ENCODE assay signal across 8 cellular contexts in genomic region chr2:196171248-196171871, GRCh38. TPM values are rescaled to one million over a fixed set of nuclear protein-coding genes. Genes with fewer than 3 reads are reported as not detected.
A peak's percentile ranks its signal among the peaks of the same experiment; 100 is the strongest.
DNase-seq lines count a peak whose midpoint lies in the region; ATAC-seq and TF ChIP-seq lines count a peak whose summit lies in the region.

TSS of gene STK17B (minus strand) at chr2:196171578. CDS start at chr2:196163383, 8,195 bp downstream.

- H3K4me3 Mint-ChIP-seq in activated T-helper 1 cell treated with anti-CD3 and anti-CD28 coated beads, Interleukin-12 subunit alpha, Interleukin-12 subunit beta, Interleukin-2, Interleukin-4 antibody, amounts not matched to agents 30 ng/mL and 10 ng/mL and 1 ng/mL, durations not matched to agents 14 hours and 24 hours and 36 hours = peak within 1 kb of the TSS; percentile 94
- H3K4me3 Mint-ChIP-seq in naive thymus-derived CD4-positive, alpha-beta T cell = peak within 1 kb of the TSS; percentile 87 to 98 (median 94)
- peak within 1 kb of the TSS; percentile 97 for H3K4me3 Mint-ChIP-seq in stimulated activated memory B cell treated with anti-CD40 and anti-IgM and Interleukin-4, amounts not matched to agents 10 μg/mL and 1 μg/mL and 100 μg/mL, for 72 hours

- H3K36me3 Mint-ChIP-seq in activated T-helper 1 cell treated with anti-CD3 and anti-CD28 coated beads, Interleukin-12 subunit alpha, Interleukin-12 subunit beta, Interleukin-2, Interleukin-4 antibody, amounts not matched to agents 30 ng/mL and 10 ng/mL and 1 ng/mL, durations not matched to agents 14 hours and 24 hours and 36 hours (ENCODE audit: low read depth) = peaks cover 30% of the 10 kb centered on the region
- peaks cover 10 to 45% (median 31%) of the 10 kb centered on the region in 5 donors for H3K36me3 Mint-ChIP-seq in naive thymus-derived CD4-positive, alpha-beta T cell
- peaks cover 41% of the 10 kb centered on the region for H3K36me3 Mint-ChIP-seq in stimulated activated memory B cell treated with anti-CD40 and anti-IgM and Interleukin-4, amounts not matched to agents 10 μg/mL and 1 μg/mL and 100 μg/mL, for 72 hours

- peaks cover 49% of the 10 kb centered on the region for H3K79me2 ChIP-seq in fibroblast of lung (ENCODE audit: control insufficient read depth, insufficient read depth, low read length)

- CTCF ChIA-PET in naive thymus-derived CD4-positive, alpha-beta T cell (lab: Charles Lee) = interaction anchor here (0.7 to 3.7 kb wide), 4 partner anchors 22 to 49 kb away, joined by 3 to 28 read pairs (median 4); no protein-coding TSS in a partner anchor

- peak within 1 kb of the TSS; percentile 90 for H3K9ac ChIP-seq in fibroblast of lung (ENCODE audit: insufficient read depth, low read length)

- intact Hi-C loops in activated T-helper 1 cell treated with anti-CD3 and anti-CD28 coated beads, Interleukin-12 subunit alpha, Interleukin-12 subunit beta, Interleukin-2, Interleukin-4 antibody, amounts not matched to agents 30 ng/mL and 10 ng/mL and 1 ng/mL, durations not matched to agents 14 hours and 24 hours and 36 hours (cut with micrococcal nuclease) = loop anchor here (1.0 to 10.0 kb wide), 9 partner anchors 11 to 1329 kb away; partner anchors contain the start of genes DNAH7 and HSPE1
- intact Hi-C loops in naive thymus-derived CD4-positive, alpha-beta T cell (cut with micrococcal nuclease) = loop anchor here (1.0 to 10.0 kb wide), 16 partner anchors 11 to 1323 kb away; partner anchors contain the start of genes SLC39A10 (in 2 of the 2), DNAH7 (in 1 of the 2), HSPD1 (in 1 of the 2) and PGAP1 (in 1 of the 2)

- H2AFZ ChIP-seq in fibroblast of lung (ENCODE audit: low read length) = peak within 1 kb of the TSS; percentile 80

- H3K4me1 Mint-ChIP-seq in activated T-helper 1 cell treated with anti-CD3 and anti-CD28 coated beads, Interleukin-12 subunit alpha, Interleukin-12 subunit beta, Interleukin-2, Interleukin-4 antibody, amounts not matched to agents 30 ng/mL and 10 ng/mL and 1 ng/mL, durations not matched to agents 14 hours and 24 hours and 36 hours (ENCODE audit: low read depth) = peaks cover 50% of the 10 kb centered on the region
- peaks cover 19 to 43% (median 38%) of the 10 kb centered on the region in 7 donors for H3K4me1 Mint-ChIP-seq in naive thymus-derived CD4-positive, alpha-beta T cell
- H3K4me1 Mint-ChIP-seq in stimulated activated memory B cell treated with anti-CD40 and anti-IgM and Interleukin-4, amounts not matched to agents 10 μg/mL and 1 μg/mL and 100 μg/mL, for 72 hours = peaks cover 40% of the 10 kb centered on the region

- peak; percentile 84 for DNase-seq in DMS53 treated with DMSO at 0.1 percent for 48 hours (lab: John Stamatoyannopoulos, UW; ENCODE audit: unreplicated experiment)
- DNase-seq in KG1 (lab: John Stamatoyannopoulos, UW) = peak; percentile 91
- DNase-seq in RPMI7951 (ENCODE audit: low read depth) = peak; percentile 96
- peak; percentile 93 for DNase-seq in activated T-helper 1 cell treated with anti-CD3 and anti-CD28 coated beads, Interleukin-12 subunit alpha, Interleukin-12 subunit beta, Interleukin-2, Interleukin-4 antibody, amounts not matched to agents 30 ng/mL and 10 ng/mL and 1 ng/mL, durations not matched to agents 14 hours and 24 hours and 36 hours (ENCODE audit: low spot score)
- peak; percentile 91 to 94 for DNase-seq in fibroblast of lung (ENCODE audit: low read depth in 2 of 2)
- peak; percentile 92 to 97 (median 95) for DNase-seq in naive thymus-derived CD4-positive, alpha-beta T cell

- no peaks in the 10 kb centered on the region for H3K27me3 Mint-ChIP-seq in activated T-helper 1 cell treated with anti-CD3 and anti-CD28 coated beads, Interleukin-12 subunit alpha, Interleukin-12 subunit beta, Interleukin-2, Interleukin-4 antibody, amounts not matched to agents 30 ng/mL and 10 ng/mL and 1 ng/mL, durations not matched to agents 14 hours and 24 hours and 36 hours (ENCODE audit: insufficient read depth)
- H3K27me3 Mint-ChIP-seq in naive thymus-derived CD4-positive, alpha-beta T cell = peaks cover 0 to 2% (median 0%) of the 10 kb centered on the region in 5 donors
- no peaks in the 10 kb centered on the region for H3K27me3 Mint-ChIP-seq in stimulated activated memory B cell treated with anti-CD40 and anti-IgM and Interleukin-4, amounts not matched to agents 10 μg/mL and 1 μg/mL and 100 μg/mL, for 72 hours

- H3K9me3 ChIP-seq in fibroblast of lung (ENCODE audit: control insufficient read depth, insufficient read depth, low read depth, low read length) = no peaks in the 10 kb centered on the region
- H3K9me3 ChIP-seq in naive thymus-derived CD4-positive, alpha-beta T cell (ENCODE audit: control insufficient read depth in 2 of 3, low read length in 3 of 3) = no peaks in the 10 kb centered on the region

- TF ChIP-seq CTCF in fibroblast of lung (conservative IDR thresholded peaks at IDR 0.05 in 1 of 2, IDR thresholded peaks at IDR 0.05 in 1 of 2; ENCODE audit: low read depth in 1 of 2, low read length in 2 of 2) = peak; percentile 7 to 8

- H3K4me3 ChIP-seq in fibroblast of lung (replicated peaks in 1 of 4; ENCODE audit: control extremely low read depth in 1 of 4, insufficient read depth in 1 of 4, low read depth in 3 of 4, low read length in 4 of 4) = peak within 1 kb of the TSS; percentile 89 to 99 (median 94)
- H3K4me3 ChIP-seq in naive thymus-derived CD4-positive, alpha-beta T cell (ENCODE audit: low read length) = peak within 1 kb of the TSS; percentile 78

- no peaks in the 10 kb centered on the region for H3K36me3 ChIP-seq in fibroblast of lung (ENCODE audit: control insufficient read depth, insufficient read depth, low read length)
- peaks cover 0 to 25% (median 5%) of the 10 kb centered on the region in 3 experiments for H3K36me3 ChIP-seq in naive thymus-derived CD4-positive, alpha-beta T cell (ENCODE audit: control insufficient read depth in 2 of 3, insufficient read depth in 3 of 3, low read length in 3 of 3)

- H3K4me1 ChIP-seq in fibroblast of lung (ENCODE audit: control insufficient read depth, extremely low read depth, insufficient read depth, low read length) = peaks cover 4% of the 10 kb centered on the region
- peaks cover 29 to 37% of the 10 kb centered on the region in 2 donors for H3K4me1 ChIP-seq in naive thymus-derived CD4-positive, alpha-beta T cell (ENCODE audit: control insufficient read depth in 2 of 2, insufficient read depth in 2 of 2, low read length in 2 of 2)

- H3K27ac Mint-ChIP-seq in activated T-helper 1 cell treated with anti-CD3 and anti-CD28 coated beads, Interleukin-12 subunit alpha, Interleukin-12 subunit beta, Interleukin-2, Interleukin-4 antibody, amounts not matched to agents 30 ng/mL and 10 ng/mL and 1 ng/mL, durations not matched to agents 14 hours and 24 hours and 36 hours = peak within 1 kb of the TSS; percentile 92
- H3K27ac Mint-ChIP-seq in naive thymus-derived CD4-positive, alpha-beta T cell = peak within 1 kb of the TSS; percentile 89 to 98 (median 96)
- peak within 1 kb of the TSS; percentile 96 for H3K27ac Mint-ChIP-seq in stimulated activated memory B cell treated with anti-CD40 and anti-IgM and Interleukin-4, amounts not matched to agents 10 μg/mL and 1 μg/mL and 100 μg/mL, for 72 hours

- peak within 1 kb of the TSS; percentile 99 for H3K4me2 ChIP-seq in fibroblast of lung (ENCODE audit: extremely low read depth, insufficient read depth, low read length)

- H3K27ac ChIP-seq in fibroblast of lung (ENCODE audit: insufficient read depth, low read length) = peak within 1 kb of the TSS; percentile 87
- H3K27ac ChIP-seq in naive thymus-derived CD4-positive, alpha-beta T cell (ENCODE audit: low read depth, low read length) = peak within 1 kb of the TSS; percentile 98

- H3K9me3 Mint-ChIP-seq in activated T-helper 1 cell treated with anti-CD3 and anti-CD28 coated beads, Interleukin-12 subunit alpha, Interleukin-12 subunit beta, Interleukin-2, Interleukin-4 antibody, amounts not matched to agents 30 ng/mL and 10 ng/mL and 1 ng/mL, durations not matched to agents 14 hours and 24 hours and 36 hours = no peaks in the 10 kb centered on the region
- peaks cover 0 to 5% (median 0%) of the 10 kb centered on the region in 11 donors for H3K9me3 Mint-ChIP-seq in naive thymus-derived CD4-positive, alpha-beta T cell
- no peaks in the 10 kb centered on the region for H3K9me3 Mint-ChIP-seq in stimulated activated memory B cell treated with anti-CD40 and anti-IgM and Interleukin-4, amounts not matched to agents 10 μg/mL and 1 μg/mL and 100 μg/mL, for 72 hours

- H4K20me1 ChIP-seq in fibroblast of lung (ENCODE audit: control insufficient read depth, extremely low read depth, insufficient read depth, low read length) = no peaks in the 10 kb centered on the region

- H3K27me3 ChIP-seq in fibroblast of lung (ENCODE audit: control insufficient read depth, insufficient read depth, low read length) = no peaks in the 10 kb centered on the region
- no peaks in the 10 kb centered on the region for H3K27me3 ChIP-seq in naive thymus-derived CD4-positive, alpha-beta T cell (ENCODE audit: control insufficient read depth in 2 of 2, insufficient read depth in 2 of 2, low read length in 2 of 2)

- ATAC-seq in GM21717 (IDR thresholded peaks at IDR 0.05; ENCODE audit: unreplicated experiment) = peak; percentile 57
- peak; percentile 81 for ATAC-seq in naive thymus-derived CD4-positive, alpha-beta T cell
- ATAC-seq in stimulated activated memory B cell treated with anti-CD40 and anti-IgM and Interleukin-4, amounts not matched to agents 10 μg/mL and 1 μg/mL and 100 μg/mL, for 72 hours = peak; percentile 84

- POLR2A ChIA-PET in naive thymus-derived CD4-positive, alpha-beta T cell (lab: Charles Lee) = interaction anchor here (0.6 to 11.0 kb wide), 34 partner anchors 8 to 636 kb away, joined by 3 to 359 read pairs (median 8); partner anchors contain the start of gene SLC39A10

RNA-seq across cellular contexts. Expression of gene STK17B, which starts in this region (rescaled TPM):
- total RNA-seq in RPMI7951 (2014; rRNA removed; shearing (Covaris generic)) = 69.9 and 75.5 TPM in 2 replicates
- 148 and 164 TPM in 2 replicates for total RNA-seq in activated T-helper 1 cell treated with anti-CD3 and anti-CD28 coated beads, Interleukin-12 subunit alpha, Interleukin-12 subunit beta, Interleukin-2, Interleukin-4 antibody, amounts not matched to agents 30 ng/mL and 10 ng/mL and 1 ng/mL, durations not matched to agents 14 hours and 24 hours and 36 hours
- total RNA-seq in fibroblast of lung = 17.2 and 43.1 TPM in 2 replicates
- 23.9 and 39.0 TPM in 2 replicates for polyA plus RNA-seq in fibroblast of lung
- 12.1 and 18.3 TPM in 2 replicates for polyA plus RNA-seq in fibroblast of lung (2012)
- polyA minus RNA-seq in fibroblast of lung (ENCODE audit: low replicate concordance) = 3.9 and 4.0 TPM in 2 replicates
- 100 to 1,000 TPM; 274 to 513 (median 338) TPM for total RNA-seq in naive thymus-derived CD4-positive, alpha-beta T cell
- 100 to 1,000 TPM in 1 of 2 donors, 10 to 100 TPM in 1; 66.0 to 149 TPM for polyA plus RNA-seq in naive thymus-derived CD4-positive, alpha-beta T cell

Comparison
In these comparisons a context has a peak if more than half of its experiments do, and no peak if none do; other contexts are left out.
1. Peak in every context shown above with its lines: DNase-seq, ATAC-seq, H3K4me3 ChIP-seq and H3K27ac ChIP-seq.